Comparison of ENCODE assay signal across 9 cellular contexts in genomic region chr20:47220161-47220582, GRCh38.
A peak's percentile ranks its signal among the peaks of the same experiment; 100 is the strongest.
DNase-seq lines count a peak whose midpoint lies in the region; ATAC-seq and TF ChIP-seq lines count a peak whose summit lies in the region.
"Had no signal": no experiment of that assay in that cellular context is flagged by ENCODE, and none has a peak within 500 bp of the region (broad histone marks: within the 10 kb centered on the region; RNA-seq: fewer than 3 reads in every experiment).

No MANE protein-coding gene starts in this region.

- TF ChIP-seq POLR2A in transverse colon (IDR thresholded peaks at IDR 0.05): no peak

- in situ Hi-C loops in transverse colon (cut with MboI; ENCODE audit: low pct_ligation_motif_present in 1 of 4, low pct_unique_long_range_greater_than_20kb in 1 of 4, low sequenced_read_pairs in 3 of 4): no loop called here

- H3K9me3 ChIP-seq in T-helper 17 cell (ENCODE audit: control insufficient read depth, low read length, poor library complexity, severe bottlenecking) (no peaks in the 10 kb centered on the region), transverse colon (no peaks in the 10 kb centered on the region)

- H3K4me1 ChIP-seq in transverse colon: no peaks in the 10 kb centered on the region

- TF ChIP-seq CTCF in CD14-positive monocyte (IDR thresholded peaks at IDR 0.05): peak; percentile 68
- TF ChIP-seq CTCF in brain (conservative IDR thresholded peaks at IDR 0.05): peak; percentile 43 to 64
- peak; percentile 33 to 47 (median 46) for TF ChIP-seq CTCF in transverse colon (IDR thresholded peaks at IDR 0.05)

- H3K27ac ChIP-seq in transverse colon: no peak overlapping the region

- TF ChIP-seq EP300 in transverse colon (IDR thresholded peaks at IDR 0.05; ENCODE audit: low read depth): no peak

- H3K36me3 Mint-ChIP-seq in CD14-positive monocyte (peaks cover 77 to 87% of the 10 kb centered on the region in 2 donors), T-helper 17 cell (ENCODE audit: low read depth) (peaks cover 21% of the 10 kb centered on the region), brain (peaks cover 79% of the 10 kb centered on the region), naive B cell (peaks cover 34 to 45% of the 10 kb centered on the region in 2 donors)

- H3K36me3 ChIP-seq in transverse colon: peaks cover 0 to 70% (median 24%) of the 10 kb centered on the region in 4 donors

- H3K27me3 ChIP-seq in transverse colon: no peaks in the 10 kb centered on the region

- DNase-seq in CD14-positive monocyte (ENCODE audit: low spot score) (no peak), HCEC 1CT (peak; percentile 25), T-helper 17 cell (peak in 2 of 3 donors; percentile 18 to 38), naive B cell (peak; percentile 26), transverse colon (peak; percentile 19)

- H3K4me3 ChIP-seq in transverse colon: no peak overlapping the region

- intact Hi-C loops in CD14-positive monocyte (cut with micrococcal nuclease) (no loop called here), transverse colon (cut with DNase I; ENCODE audit: low total_unique reads) (no loop called here)

- H3K4me3 Mint-ChIP-seq in CD14-positive monocyte: no peak overlapping the region
- H3K4me3 Mint-ChIP-seq in T-helper 17 cell: no peak overlapping the region
- H3K4me3 Mint-ChIP-seq in brain: no peak overlapping the region
- H3K4me3 Mint-ChIP-seq in naive B cell: no peak overlapping the region

- H3K27me3 Mint-ChIP-seq in CD14-positive monocyte (ENCODE audit: low read depth in 3 of 3): no peaks in the 10 kb centered on the region
- no peaks in the 10 kb centered on the region for H3K27me3 Mint-ChIP-seq in T-helper 17 cell
- H3K27me3 Mint-ChIP-seq in brain: no peaks in the 10 kb centered on the region
- no peaks in the 10 kb centered on the region for H3K27me3 Mint-ChIP-seq in naive B cell
- H3K27me3 Mint-ChIP-seq: IgD-negative memory B cell had no signal

- WGBS in transverse colon (ENCODE audit: low coverage in 1 of 2), 2 donors: 70 to 96% methylated on average over 2 to 8 of the region's 8 CpGs

- H3K9me3 Mint-ChIP-seq in CD14-positive monocyte (no peaks in the 10 kb centered on the region), brain (no peaks in the 10 kb centered on the region), naive B cell (no peaks in the 10 kb centered on the region)
- H3K9me3 Mint-ChIP-seq: IgD-negative memory B cell had no signal

- H3K4me1 Mint-ChIP-seq in CD14-positive monocyte (no peaks in the 10 kb centered on the region), T-helper 17 cell (peaks cover 7% of the 10 kb centered on the region), brain (no peaks in the 10 kb centered on the region), naive B cell (peaks cover 2 to 15% (median 15%) of the 10 kb centered on the region in 3 donors)

- ATAC-seq in T-helper 17 cell (peak; percentile 42), naive B cell (ENCODE audit: low read depth in 2 of 2) (peak; percentile 34 to 64), GM18868 (IDR thresholded peaks at IDR 0.05; ENCODE audit: unreplicated experiment) (no peak), HG03565 (IDR thresholded peaks at IDR 0.05; ENCODE audit: unreplicated experiment) (no peak)

- peak overlapping the region in 1 of 7 donors; percentile 35 for H3K27ac Mint-ChIP-seq in CD14-positive monocyte
- no peak overlapping the region for H3K27ac Mint-ChIP-seq in T-helper 17 cell
- peak overlapping the region in 1 of 5 experiments; percentile 29 for H3K27ac Mint-ChIP-seq in brain
- H3K27ac Mint-ChIP-seq in naive B cell: peak overlapping the region in 3 of 6 donors; percentile 66 to 88 (median 70)

Comparison
In these comparisons a context has a peak if more than half of its experiments do, and no peak if none do; other contexts are left out.
1. ATAC-seq: peak in T-helper 17 cell (single experiment) and naive B cell (2 of 2); none in GM18868 (single experiment) and HG03565 (single experiment).
2. Peak in every context shown above with its lines, with median percentiles within 50 percentile points of each other: CTCF ChIP-seq.